ENCODE assay signal across 19 cellular contexts in genomic region chr5:3339798-3340115, GRCh38.
"Had no signal": no experiment of that assay in that cellular context is flagged by ENCODE, and none has a peak within 500 bp of the region (broad histone marks: within the 10 kb centered on the region; RNA-seq: fewer than 3 reads in every experiment).

No MANE protein-coding gene starts in this region.

- H3K9ac ChIP-seq: parathyroid adenoma had no signal

- H3K4me1 ChIP-seq: gastrocnemius medialis, parathyroid adenoma, right lobe of liver, transverse colon, upper lobe of right lung, uterus had no signal

- H3K9me3 ChIP-seq: gastrocnemius medialis, right lobe of liver, transverse colon, upper lobe of right lung, uterus had no signal

- H3K4me2 ChIP-seq: hepatocyte had no signal

- ATAC-seq: gastrocnemius medialis; left lobe of liver; mucosa of descending colon; natural killer cell treated with Interleukin-12 subunit alpha and Interleukin-12 subunit beta and Interleukin-15 and Interleukin-18, amount 100 ng/mL, for 72 hours; right lobe of liver; stimulated activated memory B cell treated with anti-CD40 and anti-IgM and Interleukin-4, amounts not matched to agents 10 μg/mL and 1 μg/mL and 100 μg/mL, for 72 hours; stimulated activated naive CD8-positive, alpha-beta T cell treated with anti-CD3 and anti-CD28 coated beads, Interleukin-15, Interleukin-2, amounts not matched to agents 100 U/mL and 50 U/mL, for 24 hours; upper lobe of right lung had no signal

- FAIRE-seq: kidney had no signal

- H3K4me3 ChIP-seq: gastrocnemius medialis, hepatocyte, lung, mucosa of descending colon, right lobe of liver, transverse colon, upper lobe of right lung, uterus had no signal

- H3K27me3 ChIP-seq: gastrocnemius medialis, hepatocyte, right lobe of liver, transverse colon, upper lobe of right lung, uterus had no signal

- H3K79me2 ChIP-seq: hepatocyte, parathyroid adenoma had no signal

- H3K36me3 ChIP-seq: gastrocnemius medialis, right lobe of liver, transverse colon, upper lobe of right lung, uterus had no signal

- H3K27ac ChIP-seq: gastrocnemius medialis, hepatocyte, parathyroid adenoma, right lobe of liver, transverse colon, upper lobe of right lung, uterus had no signal

- H2AFZ ChIP-seq: hepatocyte, parathyroid adenoma had no signal

- DNase-seq: cortex of kidney; effector CD4-positive, alpha-beta T cell; foreskin fibroblast; gastrocnemius medialis; kidney; mucosa of descending colon; naive B cell; right lobe of liver; stimulated activated CD4-positive, alpha-beta T cell treated with anti-CD3 and anti-CD28 coated beads, Interleukin-4, amount 100 ng/mL, for 4 hours; stimulated activated naive CD8-positive, alpha-beta T cell treated with anti-CD3 and anti-CD28 coated beads, Interleukin-15, Interleukin-2, amounts not matched to agents 100 U/mL and 50 U/mL, for 24 hours; transverse colon; upper lobe of right lung; uterus had no signal
